7 cellular contexts compared by ENCODE assay signal in genomic region chr19:57558525-57558924, GRCh38. TPM values are rescaled to one million over a fixed set of nuclear protein-coding genes. Genes with fewer than 3 reads are reported as not detected.
DNase-seq lines count a peak whose midpoint lies in the region; ATAC-seq and TF ChIP-seq lines count a peak whose summit lies in the region.

No MANE protein-coding gene starts in this region.

- DNase-seq in GM13977 (ENCODE audit: low spot score) (no peak), T-helper 17 cell (no peak), HCEC 1CT (no peak), SKM-1 treated with dmso at 0.1 percent for 144 hours (lab: John Stamatoyannopoulos, UW; ENCODE audit: unreplicated experiment) (no peak)

- WGBS in gastroesophageal sphincter (ENCODE audit: low coverage in 1 of 2), 2 donors, result 11 to 19% methylated on average over 6 of the region's 6 CpGs

- TF ChIP-seq POLR2A in gastroesophageal sphincter (IDR thresholded peaks at IDR 0.05), result no peak

- H3K4me1 Mint-ChIP-seq in T-helper 17 cell, result peaks cover 14% of the 10 kb centered on the region

- peak overlapping the region; percentile 86 to 93 (median 89) for H3K9ac ChIP-seq in skeletal muscle tissue (ENCODE audit: low read depth in 1 of 3, low read length in 3 of 3)

- H3K4me1 ChIP-seq in gastroesophageal sphincter, result peaks cover 0 to 26% (median 13%) of the 10 kb centered on the region in 3 donors
- H3K4me1 ChIP-seq in skeletal muscle tissue (ENCODE audit: control insufficient read depth in 3 of 3, insufficient read depth in 3 of 3, low read length in 3 of 3), result peaks cover 21 to 34% (median 23%) of the 10 kb centered on the region in 3 donors

- no peaks in the 10 kb centered on the region for H3K27me3 Mint-ChIP-seq in T-helper 17 cell

- H3K27ac ChIP-seq in gastroesophageal sphincter (peak overlapping the region in 2 of 4 donors; percentile 80), skeletal muscle tissue (ENCODE audit: low read depth, low read length) (peak overlapping the region; percentile 53)

- peak overlapping the region; percentile 86 for H3K27ac Mint-ChIP-seq in T-helper 17 cell

- H3K27me3 ChIP-seq in gastroesophageal sphincter (no peaks in the 10 kb centered on the region), skeletal muscle tissue (ENCODE audit: control insufficient read depth in 3 of 3, insufficient read depth in 3 of 3, low read length in 3 of 3) (no peaks in the 10 kb centered on the region)

- peaks cover 9% of the 10 kb centered on the region for H3K36me3 Mint-ChIP-seq in T-helper 17 cell (ENCODE audit: low read depth)

- TF ChIP-seq EP300 in gastroesophageal sphincter (IDR thresholded peaks at IDR 0.05), result no peak

- in situ Hi-C loops in GM13977 (cut with MboI; ENCODE audit: low pct_unique_long_range_greater_than_20kb, low sequenced_read_pairs, unreplicated experiment), result no loop called here

- H3K4me3 ChIP-seq in gastroesophageal sphincter (peak overlapping the region; percentile 54 to 95), skeletal muscle tissue (ENCODE audit: low read length in 3 of 3) (peak overlapping the region; percentile 94 to 98 (median 97))

- ATAC-seq in T-helper 17 cell (no peak), gastroesophageal sphincter (no peak), HG02623 (IDR thresholded peaks at IDR 0.05; ENCODE audit: unreplicated experiment) (no peak)

- peaks cover 0 to 38% of the 10 kb centered on the region in 2 donors for H3K36me3 ChIP-seq in gastroesophageal sphincter
- peaks cover 26 to 30% (median 26%) of the 10 kb centered on the region in 3 donors for H3K36me3 ChIP-seq in skeletal muscle tissue (ENCODE audit: control insufficient read depth in 3 of 3, insufficient read depth in 3 of 3, low read length in 3 of 3)

- H3K9me3 ChIP-seq in T-helper 17 cell (ENCODE audit: control insufficient read depth, low read length, poor library complexity, severe bottlenecking) (peaks cover 5% of the 10 kb centered on the region), gastroesophageal sphincter (peaks cover 0 to 51% (median under 1%) of the 10 kb centered on the region in 3 donors), skeletal muscle tissue (ENCODE audit: control insufficient read depth in 3 of 3, low read length in 3 of 3) (peaks cover 0 to 6% (median 2%) of the 10 kb centered on the region in 3 donors)

- H3K4me3 Mint-ChIP-seq in T-helper 17 cell, result peak overlapping the region; percentile 93

- TF ChIP-seq CTCF in GM13977 (IDR thresholded peaks at IDR 0.05; ENCODE audit: extremely low read depth, insufficient read depth, missing control alignments), result peak; percentile 9
- TF ChIP-seq CTCF in gastroesophageal sphincter (IDR thresholded peaks at IDR 0.05), result no peak

RNA-seq across cellular contexts. Expression of gene ZNF550, which starts 1.1 kb away (rescaled TPM):
- total RNA-seq in T-helper 17 cell (10 to 100 TPM in 1 of 2 donors, 1 to 10 TPM in 1; 8.5 to 12.2 TPM), gastroesophageal sphincter (1 to 10 TPM; 4.8 to 5.7 (median 5.2) TPM), skeletal muscle tissue (6.3 TPM)

RNA-seq across cellular contexts. Expression of gene ZNF416, which starts 20.2 kb away (rescaled TPM):
- total RNA-seq in T-helper 17 cell (1 to 10 TPM; 3.9 to 4.7 TPM), gastroesophageal sphincter (1 to 10 TPM; 4.0 to 6.1 (median 5.7) TPM), skeletal muscle tissue (7.8 TPM)

RNA-seq across cellular contexts. Expression of gene ZIK1, which starts 25.4 kb away (rescaled TPM):
- 1 to 10 TPM; 2.9 to 4.3 TPM for total RNA-seq in T-helper 17 cell
- 10 to 100 TPM in 1 of 4 donors, 1 to 10 TPM in 3; 4.4 to 14.5 (median 6.4) TPM for total RNA-seq in gastroesophageal sphincter
- total RNA-seq in skeletal muscle tissue, result 10.4 TPM

RNA-seq across cellular contexts. Expression of gene ZNF549, which starts 31.4 kb away (rescaled TPM):
- 1 to 10 TPM; 7.4 to 7.9 TPM for total RNA-seq in T-helper 17 cell
- total RNA-seq in gastroesophageal sphincter, result 1 to 10 TPM; 5.4 to 9.3 (median 5.7) TPM
- 8.9 TPM for total RNA-seq in skeletal muscle tissue

RNA-seq across cellular contexts. Expression of gene ZNF530, which starts 41.2 kb away (rescaled TPM):
- total RNA-seq in T-helper 17 cell (1 to 10 TPM; 2.5 to 4.4 TPM), gastroesophageal sphincter (1 to 10 TPM; 1.4 to 6.3 (median 4.0) TPM), skeletal muscle tissue (6.8 TPM)
